ENCODE assay signal across 14 cellular contexts in genomic region chr10:90982406-90983008, GRCh38.
DNase-seq lines count a peak whose midpoint lies in the region; ATAC-seq and TF ChIP-seq lines count a peak whose summit lies in the region.
"Had no signal": no experiment of that assay in that cellular context is flagged by ENCODE, and none has a peak within 500 bp of the region (broad histone marks: within the 10 kb centered on the region; RNA-seq: fewer than 3 reads in every experiment).

No MANE protein-coding gene starts in this region.

- no peak overlapping the region for H2BK12ac ChIP-seq in mesenchymal stem cell (ENCODE audit: low read length in 2 of 2)

- H3K9ac ChIP-seq in mesenchymal stem cell (ENCODE audit: low read length): no peak overlapping the region
- H3K9ac ChIP-seq: BLaER1 had no signal

- H3K27ac ChIP-seq in right atrium auricular region (peak overlapping the region; percentile 3 to 71), KOPT-K1 (ENCODE audit: low read depth, low read length, poor library complexity, severe bottlenecking) (peak overlapping the region; percentile 94), mesenchymal stem cell (ENCODE audit: low read length, poor library complexity, severe bottlenecking) (no peak overlapping the region), ascending aorta (no peak overlapping the region)

- no peak overlapping the region for H2AK5ac ChIP-seq in mesenchymal stem cell (ENCODE audit: low read length, severe bottlenecking)

- no peak overlapping the region for H3K14ac ChIP-seq in mesenchymal stem cell (ENCODE audit: low read length in 2 of 2)

- H3K4ac ChIP-seq in mesenchymal stem cell (ENCODE audit: low read depth in 1 of 2, low read length in 2 of 2): no peak overlapping the region

- intact Hi-C loops in cardiac septum (cut with DNase I) (no loop called here), ascending aorta (cut with DNase I) (no loop called here)

- H3K9me3 ChIP-seq in right atrium auricular region (no peaks in the 10 kb centered on the region), KOPT-K1 (ENCODE audit: insufficient read depth, low read length, poor library complexity, severe bottlenecking) (no peaks in the 10 kb centered on the region), mesenchymal stem cell (ENCODE audit: control insufficient read depth, low read length) (no peaks in the 10 kb centered on the region), ascending aorta (no peaks in the 10 kb centered on the region)
- H3K9me3 ChIP-seq: BLaER1 had no signal

- no peaks in the 10 kb centered on the region for H3K79me1 ChIP-seq in mesenchymal stem cell (replicated peaks; ENCODE audit: low read length, poor library complexity, severe bottlenecking)

- WGBS in mesenchymal stem cell: 93% methylated on average over 9 of the region's 10 CpGs

- no peak overlapping the region for H3K18ac ChIP-seq in mesenchymal stem cell (ENCODE audit: low read depth in 1 of 2, low read length in 2 of 2)

- H3K36me3 ChIP-seq in right atrium auricular region (peaks cover 63% of the 10 kb centered on the region), KOPT-K1 (ENCODE audit: insufficient read depth, low read length) (peaks cover 37% of the 10 kb centered on the region), mesenchymal stem cell (ENCODE audit: control insufficient read depth in 1 of 2, insufficient read depth in 2 of 2, low read depth in 1 of 2, low read length in 2 of 2) (no peaks in the 10 kb centered on the region), ascending aorta (no peaks in the 10 kb centered on the region)
- H3K36me3 ChIP-seq: BLaER1 had no signal

- TF ChIP-seq CTCF in right atrium auricular region (IDR thresholded peaks at IDR 0.05) (no peak), ascending aorta (IDR thresholded peaks at IDR 0.05) (no peak)

- H2AFZ ChIP-seq in mesenchymal stem cell (ENCODE audit: low read depth, low read length): no peak overlapping the region
- H2AFZ ChIP-seq: GM23338 had no signal

- no peak overlapping the region for H2BK120ac ChIP-seq in mesenchymal stem cell (ENCODE audit: low read depth, low read length)

- no peak overlapping the region for H3K4me2 ChIP-seq in mesenchymal stem cell (ENCODE audit: low read length, poor library complexity, severe bottlenecking)
- H3K4me2 ChIP-seq: GM23338 had no signal

- H4K91ac ChIP-seq in mesenchymal stem cell (ENCODE audit: low read length): peak overlapping the region; percentile 43

- H3K23ac ChIP-seq in mesenchymal stem cell (ENCODE audit: low read length in 2 of 2): no peak overlapping the region

- peaks cover 0 to 27% of the 10 kb centered on the region in 2 donors for H3K4me1 ChIP-seq in right atrium auricular region
- H3K4me1 ChIP-seq in mesenchymal stem cell (ENCODE audit: control insufficient read depth, insufficient read depth, low read depth, low read length): no peaks in the 10 kb centered on the region
- H3K4me1 ChIP-seq in ascending aorta: no peaks in the 10 kb centered on the region

- no peak overlapping the region for H2BK5ac ChIP-seq in mesenchymal stem cell (ENCODE audit: low read depth, low read length, poor library complexity, severe bottlenecking)

- no peak for ATAC-seq in HG02885 (IDR thresholded peaks at IDR 0.05; ENCODE audit: poor library complexity, unreplicated experiment)
- ATAC-seq: GM23338 had no signal

- DNase-seq in right atrium auricular region (ENCODE audit: low spot score) (no peak), cardiac septum (ENCODE audit: low spot score) (no peak), mesenchymal stem cell (no peak), retina (no peak), ascending aorta (ENCODE audit: low spot score in 2 of 2) (no peak)
- DNase-seq: 8988T; CD4-positive, alpha-beta memory T cell; DMS53; GDM1; HCEC 1CT had no signal

- H4K8ac ChIP-seq in mesenchymal stem cell (ENCODE audit: low read length): no peak overlapping the region

- H2BK15ac ChIP-seq in mesenchymal stem cell (ENCODE audit: low read depth, poor library complexity, severe bottlenecking): no peak overlapping the region

- H3K27me3 ChIP-seq in right atrium auricular region (no peaks in the 10 kb centered on the region), mesenchymal stem cell (ENCODE audit: control insufficient read depth in 1 of 2, insufficient read depth in 1 of 2, low read length in 2 of 2) (no peaks in the 10 kb centered on the region), ascending aorta (no peaks in the 10 kb centered on the region)
- H3K27me3 ChIP-seq: BLaER1 had no signal

- no peak overlapping the region for H3K4me3 ChIP-seq in right atrium auricular region
- no peak overlapping the region for H3K4me3 ChIP-seq in mesenchymal stem cell (ENCODE audit: insufficient read depth in 1 of 2, low read depth in 1 of 2, low read length in 2 of 2)
- H3K4me3 ChIP-seq in ascending aorta: no peak overlapping the region
- H3K4me3 ChIP-seq: BLaER1, GM23338 had no signal

Comparison
In these comparisons a context has a peak if more than half of its experiments do, and no peak if none do; other contexts are left out.
1. H3K27ac ChIP-seq: peak in right atrium auricular region (2 of 2) and KOPT-K1 (single experiment); none in mesenchymal stem cell (single experiment) and ascending aorta (0 of 2).